8 cellular contexts compared by ENCODE assay signal in the genomic region with DNA sequence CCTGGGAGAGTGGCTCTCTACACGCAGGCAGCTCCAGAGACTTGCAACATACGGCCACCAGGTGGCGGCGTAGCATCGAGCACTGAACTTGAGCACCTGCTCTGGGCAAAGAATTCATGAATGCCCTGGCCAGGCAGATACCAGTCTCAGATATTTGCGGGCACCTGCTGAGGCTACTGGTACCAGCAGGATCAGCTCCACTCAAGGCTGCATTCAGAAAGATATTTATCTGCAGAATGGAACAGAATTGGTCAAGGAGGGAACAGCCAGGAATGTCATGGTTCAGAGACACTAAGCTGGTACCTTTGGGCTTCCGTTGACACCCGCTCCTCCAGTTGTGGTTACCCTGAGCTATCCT. TPM values are rescaled to one million over a fixed set of nuclear protein-coding genes. Genes with fewer than 3 reads are reported as not detected.
A peak's percentile ranks its signal among the peaks of the same experiment; 100 is the strongest.
DNase-seq lines count a peak whose midpoint lies in the region; ATAC-seq and TF ChIP-seq lines count a peak whose summit lies in the region.

No MANE protein-coding gene starts in this region.

- no peak overlapping the region for H3K4me3 ChIP-seq in lung

- 18 to 22% methylated on average over 8 of the region's 8 CpGs for WGBS in lung, 2 donors

- ATAC-seq in GM18502 (IDR thresholded peaks at IDR 0.05; ENCODE audit: poor library complexity, unreplicated experiment): peak; percentile 85
- ATAC-seq in HG03442 (IDR thresholded peaks at IDR 0.05; ENCODE audit: unreplicated experiment): peak; percentile 79
- peak; percentile 87 for ATAC-seq in lung (ENCODE audit: insufficient read depth, low FRiP score)

- no peaks in the 10 kb centered on the region for H3K4me1 ChIP-seq in lung (ENCODE audit: control insufficient read depth in 2 of 2, insufficient read depth in 2 of 2, low read length in 2 of 2)

- peak; percentile 87 for DNase-seq in NCI-H748 (lab: John Stamatoyannopoulos, UW; ENCODE audit: unreplicated experiment)
- peak; percentile 84 to 85 for DNase-seq in activated CD4-positive, alpha-beta T cell treated with anti-CD3 and anti-CD28 coated beads, Interleukin-2, amount 50 U/mL, for 48 hours
- DNase-seq in dermis microvascular lymphatic vessel endothelial cell (ENCODE audit: low read depth in 2 of 2): peak; percentile 68 to 83
- peak; percentile 79 for DNase-seq in lung (ENCODE audit: low spot score)
- DNase-seq in stimulated activated CD8-positive, alpha-beta memory T cell treated with anti-CD3 and anti-CD28 coated beads, Interleukin-12 subunit alpha, Interleukin-12 subunit beta, amount 100 ng/mL, for 4 hours (ENCODE audit: low read depth): peak; percentile 50

- no peaks in the 10 kb centered on the region for H3K9me3 ChIP-seq in lung (ENCODE audit: control insufficient read depth in 2 of 2, insufficient read depth in 1 of 2, low read length in 1 of 2)

- TF ChIP-seq CTCF in 22Rv1 (IDR thresholded peaks at IDR 0.05): peak; percentile 92
- TF ChIP-seq CTCF in lung (IDR thresholded peaks at IDR 0.05; ENCODE audit: control extremely low read depth, extremely low read depth): peak; percentile 96

- no peak overlapping the region for H3K27ac ChIP-seq in 22Rv1
- H3K27ac ChIP-seq in lung (ENCODE audit: low read depth in 1 of 2, low read length in 1 of 2): no peak overlapping the region

- no peaks in the 10 kb centered on the region for H3K27me3 ChIP-seq in lung (ENCODE audit: control insufficient read depth, insufficient read depth)

- no peaks in the 10 kb centered on the region for H3K36me3 ChIP-seq in lung (ENCODE audit: control insufficient read depth in 2 of 2, insufficient read depth in 2 of 2, low read length in 2 of 2)

RNA-seq across cellular contexts. Expression of gene CCDC86, which starts 10.8 kb away (rescaled TPM):
- 11.2 and 18.2 TPM in 2 replicates for total RNA-seq in dermis microvascular lymphatic vessel endothelial cell
- total RNA-seq in lung: 10 to 100 TPM in 1 of 2 donors, 1 to 10 TPM in 1; 8.7 to 19.8 TPM
- polyA plus RNA-seq in lung: 10 to 100 TPM; 10.1 to 25.0 TPM

RNA-seq across cellular contexts. Expression of gene PTGDR2, which starts 24.6 kb away (rescaled TPM):
- total RNA-seq in dermis microvascular lymphatic vessel endothelial cell: under 0.01 TPM in 1 of 2 replicates, not detected in the other
- total RNA-seq in lung: under 1 TPM; 0.18 to 0.23 TPM
- polyA plus RNA-seq in lung: under 1 TPM; 0.13 to 0.16 TPM

RNA-seq across cellular contexts. Expression of gene ZP1, which starts 36.2 kb away (rescaled TPM):
- total RNA-seq in dermis microvascular lymphatic vessel endothelial cell (0.13 TPM in 1 of 2 replicates, not detected in the other), lung (not detected)
- polyA plus RNA-seq in lung: under 1 TPM in 1 of 2 donors, not detected in 1; 0.04 TPM

RNA-seq across cellular contexts. Expression of gene MS4A10, which starts 46.0 kb away (rescaled TPM):
- not detected in 2 replicates for total RNA-seq in dermis microvascular lymphatic vessel endothelial cell
- not detected for total RNA-seq in lung
- not detected for polyA plus RNA-seq in lung
